1 cellular context compared by ENCODE assay signal in genomic region chr4:123417813-123418212, GRCh38.
TF ChIP-seq lines count a peak whose summit lies in the region.

No MANE protein-coding gene starts in this region.

TF ChIP-seq in GM23338, 12 proteins besides CTCF, POLR2A, EP300 and RAD21 (continued from another document):
- TF ChIP-seq ZNF462 (CRISPR knock-in tag; IDR thresholded peaks at IDR 0.05) = no peak
- TF ChIP-seq REST (IDR thresholded peaks at IDR 0.05; ENCODE audit: unreplicated experiment) = no peak
- no peak for TF ChIP-seq ZNF331 (CRISPR knock-in tag; IDR thresholded peaks at IDR 0.05; ENCODE audit: low read depth)
- TF ChIP-seq CREB1 (CRISPR knock-in tag; IDR thresholded peaks at IDR 0.05; ENCODE audit: low read depth) = no peak
- no peak for TF ChIP-seq STAT1 (IDR thresholded peaks at IDR 0.05; ENCODE audit: unreplicated experiment)
- no peak for TF ChIP-seq ZNF114 (CRISPR knock-in tag; IDR thresholded peaks at IDR 0.05)
- TF ChIP-seq JUNB (IDR thresholded peaks at IDR 0.05; ENCODE audit: unreplicated experiment) = no peak
